ENCODE assay signal across 11 cellular contexts in the genomic region with DNA sequence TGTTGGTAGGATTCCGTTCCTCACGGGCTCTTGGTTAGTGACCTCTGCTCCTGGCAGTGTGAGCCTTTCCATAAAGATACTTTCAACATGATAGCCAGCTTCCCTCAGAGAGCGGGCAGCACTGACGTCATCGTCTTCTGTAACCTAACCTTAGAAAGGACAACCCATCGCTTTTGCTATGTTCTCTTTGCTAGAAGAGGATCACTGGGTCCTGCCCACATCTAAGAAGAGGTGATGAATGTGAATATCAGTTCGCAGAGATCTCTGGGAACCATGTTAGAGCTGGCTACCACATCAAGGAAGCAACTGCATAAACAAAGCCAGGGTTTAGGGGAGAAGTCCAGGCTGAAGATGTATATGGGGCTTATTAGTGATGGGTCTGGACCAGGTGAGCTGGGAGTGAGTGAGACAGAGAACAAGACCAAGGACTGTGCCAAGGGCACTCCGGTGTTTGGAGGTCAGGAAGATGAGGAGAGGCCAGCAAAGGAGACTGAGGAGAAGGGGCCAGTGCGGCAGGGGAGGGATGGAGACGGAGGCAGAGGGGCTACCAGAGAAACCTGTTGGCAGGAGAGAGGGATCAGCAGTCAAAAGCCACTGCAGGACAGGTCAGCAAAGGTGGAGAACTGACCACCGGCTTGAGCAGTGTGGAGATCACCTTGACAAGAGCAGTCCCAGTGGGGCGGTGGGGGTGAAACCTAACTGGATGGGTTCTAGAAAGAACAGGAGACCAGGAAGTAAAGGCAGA. TPM values are rescaled to one million over a fixed set of nuclear protein-coding genes. Genes with fewer than 3 reads are reported as not detected.
DNase-seq lines count a peak whose midpoint lies in the region; ATAC-seq and TF ChIP-seq lines count a peak whose summit lies in the region.
"Had no signal": no experiment of that assay in that cellular context is flagged by ENCODE, and none has a peak within 500 bp of the region (broad histone marks: within the 10 kb centered on the region; RNA-seq: fewer than 3 reads in every experiment).

No MANE protein-coding gene starts in this region.

- peak overlapping the region; percentile 65 to 95 for H3K27ac Mint-ChIP-seq in stimulated activated naive CD8-positive, alpha-beta T cell treated with anti-CD3 and anti-CD28 coated beads, Interleukin-15, amount 100 ng/mL, for 72 hours
- H3K27ac Mint-ChIP-seq in chondrocyte (ENCODE audit: unreplicated experiment): no peak overlapping the region

- peak; percentile 43 for DNase-seq in activated gamma-delta T cell treated with Interleukin-2 at 50 U/mL for 16 hours
- no peak for DNase-seq in activated gamma-delta T cell (lab: John Stamatoyannopoulos, UW)
- peak; percentile 62 for DNase-seq in activated T-cell treated with anti-CD3 and anti-CD28 coated beads, Interleukin-2, amount 50 U/mL, for 1 hour
- DNase-seq in effector memory CD4-positive, alpha-beta T cell: peak; percentile 19 to 39 (median 26)
- DNase-seq in stimulated activated naive CD8-positive, alpha-beta T cell treated with anti-CD3 and anti-CD28 coated beads, Interleukin-15, amount 100 ng/mL, for 72 hours: peak; percentile 50 to 71
- no peak for DNase-seq in lower lobe of right lung
- no peak for DNase-seq in chondrocyte (ENCODE audit: low spot score)
- DNase-seq in erythroblast (lab: John Stamatoyannopoulos, UW): no peak

- H3K27me3 Mint-ChIP-seq in stimulated activated naive CD8-positive, alpha-beta T cell treated with anti-CD3 and anti-CD28 coated beads, Interleukin-15, amount 100 ng/mL, for 72 hours: peaks cover 2% of the 10 kb centered on the region
- no peaks in the 10 kb centered on the region for H3K27me3 Mint-ChIP-seq in chondrocyte (ENCODE audit: low read depth)

- TF ChIP-seq POLR2A in erythroblast (IDR thresholded peaks at IDR 0.05; ENCODE audit: low read length): no peak

- H3K9me3 ChIP-seq in effector memory CD4-positive, alpha-beta T cell (ENCODE audit: control insufficient read depth, low read length): no peaks in the 10 kb centered on the region
- H3K9me3 ChIP-seq in lower lobe of right lung: no peaks in the 10 kb centered on the region
- H3K9me3 ChIP-seq: right atrium auricular region, tibial artery had no signal

- no peaks in the 10 kb centered on the region for H3K36me3 ChIP-seq in effector memory CD4-positive, alpha-beta T cell (ENCODE audit: control insufficient read depth, insufficient read depth, low read length)
- H3K36me3 ChIP-seq in lower lobe of right lung: no peaks in the 10 kb centered on the region
- H3K36me3 ChIP-seq: right atrium auricular region, tibial artery had no signal

- H3K27me3 ChIP-seq in effector memory CD4-positive, alpha-beta T cell (replicated peaks; ENCODE audit: control insufficient read depth, insufficient read depth, low read length, poor library complexity, severe bottlenecking): no peaks in the 10 kb centered on the region
- H3K27me3 ChIP-seq in lower lobe of right lung (ENCODE audit: low read depth): no peaks in the 10 kb centered on the region
- H3K27me3 ChIP-seq: right atrium auricular region, tibial artery had no signal

- H3K9me3 Mint-ChIP-seq in stimulated activated naive CD8-positive, alpha-beta T cell treated with anti-CD3 and anti-CD28 coated beads, Interleukin-15, amount 100 ng/mL, for 72 hours: no peaks in the 10 kb centered on the region
- H3K9me3 Mint-ChIP-seq in chondrocyte (ENCODE audit: low read depth): no peaks in the 10 kb centered on the region

- peaks cover 21% of the 10 kb centered on the region for H3K4me1 ChIP-seq in effector memory CD4-positive, alpha-beta T cell (ENCODE audit: control insufficient read depth, insufficient read depth, low read length, poor library complexity, severe bottlenecking)
- H3K4me1 ChIP-seq in lower lobe of right lung: peaks cover 10% of the 10 kb centered on the region

- no peak overlapping the region for H3K4me3 ChIP-seq in effector memory CD4-positive, alpha-beta T cell (ENCODE audit: insufficient read depth, low read depth, low read length, poor library complexity, severe bottlenecking)
- no peak overlapping the region for H3K4me3 ChIP-seq in lower lobe of right lung
- H3K4me3 ChIP-seq: right atrium auricular region, tibial artery had no signal

- TF ChIP-seq CTCF in lower lobe of right lung (IDR thresholded peaks at IDR 0.05): no peak
- no peak for TF ChIP-seq CTCF in chondrocyte (IDR thresholded peaks at IDR 0.05)

- H3K4me1 Mint-ChIP-seq in stimulated activated naive CD8-positive, alpha-beta T cell treated with anti-CD3 and anti-CD28 coated beads, Interleukin-15, amount 100 ng/mL, for 72 hours: peaks cover 56% of the 10 kb centered on the region
- H3K4me1 Mint-ChIP-seq in chondrocyte (ENCODE audit: low read depth): no peaks in the 10 kb centered on the region

- peak overlapping the region; percentile 60 to 71 for H3K4me3 Mint-ChIP-seq in stimulated activated naive CD8-positive, alpha-beta T cell treated with anti-CD3 and anti-CD28 coated beads, Interleukin-15, amount 100 ng/mL, for 72 hours
- no peak overlapping the region for H3K4me3 Mint-ChIP-seq in chondrocyte (ENCODE audit: unreplicated experiment)

- intact Hi-C loops in lower lobe of right lung (cut with DNase I): loop anchor here (10.0 kb wide), 2 partner anchors 185 to 325 kb away; a partner anchor contains a TSS

- H3K36me3 Mint-ChIP-seq in chondrocyte (ENCODE audit: low read depth): no peaks in the 10 kb centered on the region

- peak; percentile 78 for ATAC-seq in stimulated activated naive CD8-positive, alpha-beta T cell treated with anti-CD3 and anti-CD28 coated beads, Interleukin-15, amount 100 ng/mL, for 72 hours
- ATAC-seq in lower lobe of right lung: no peak

- peak overlapping the region; percentile 55 for H3K27ac ChIP-seq in effector memory CD4-positive, alpha-beta T cell (ENCODE audit: insufficient read depth, low read length, poor library complexity, severe bottlenecking)
- no peak overlapping the region for H3K27ac ChIP-seq in lower lobe of right lung
- H3K27ac ChIP-seq: right atrium auricular region, tibial artery, VCaP had no signal

RNA-seq across cellular contexts. Expression of a gene that starts 39.7 kb away (rescaled TPM):
- 56.8 TPM for total RNA-seq in lower lobe of right lung
- 11.3 to 15.1 TPM (median 13.0 TPM) in 3 replicates for total RNA-seq in chondrocyte

RNA-seq across cellular contexts. Expression of a gene that starts 47.9 kb away (rescaled TPM):
- total RNA-seq in lower lobe of right lung (11.5 TPM), chondrocyte (10.9 to 11.5 TPM (median 10.9 TPM) in 3 replicates)

RNA-seq across cellular contexts. Expression of a gene that starts 48.3 kb away (rescaled TPM):
- 1.1 TPM for total RNA-seq in lower lobe of right lung
- total RNA-seq in chondrocyte: 1.8 to 4.5 TPM (median 4.0 TPM) in 3 replicates

Comparison
In these comparisons a context has a peak if more than half of its experiments do, and no peak if none do; other contexts are left out.
1. DNase-seq: peak in activated gamma-delta T cell treated with Interleukin-2 at 50 U/mL for 16 hours (single experiment), activated T-cell treated with anti-CD3 and anti-CD28 coated beads, Interleukin-2, amount 50 U/mL, for 1 hour (single experiment), effector memory CD4-positive, alpha-beta T cell (3 of 3) and stimulated activated naive CD8-positive, alpha-beta T cell treated with anti-CD3 and anti-CD28 coated beads, Interleukin-15, amount 100 ng/mL, for 72 hours (2 of 2); none in activated gamma-delta T cell (single experiment), lower lobe of right lung (single experiment), chondrocyte (single experiment) and erythroblast (0 of 2).